10 cellular contexts compared by ENCODE assay signal in the genomic region with DNA sequence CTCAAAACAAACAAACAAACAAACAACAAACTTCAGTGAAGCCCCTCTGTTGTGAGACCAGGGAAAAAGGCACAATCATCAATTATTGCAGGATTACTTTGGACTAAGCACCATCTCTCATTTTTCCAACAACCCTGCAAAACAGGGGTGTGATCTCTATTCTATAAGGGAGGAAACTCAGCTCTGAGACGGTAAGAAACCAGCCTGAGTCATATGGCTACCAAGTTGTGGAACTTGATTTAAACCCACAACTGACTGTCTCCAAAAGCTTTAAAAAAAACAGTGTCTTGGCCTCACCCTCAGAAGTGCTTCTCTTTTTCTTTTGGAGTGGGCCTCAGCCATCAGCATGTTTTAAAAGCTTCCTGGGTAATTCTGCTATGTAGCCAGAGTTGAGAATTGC. TPM values are rescaled to one million over a fixed set of nuclear protein-coding genes. Genes with fewer than 3 reads are reported as not detected.
DNase-seq lines count a peak whose midpoint lies in the region; ATAC-seq lines count a peak whose summit lies in the region.
"Had no signal": no experiment of that assay in that cellular context is flagged by ENCODE, and none has a peak within 500 bp of the region (broad histone marks: within the 10 kb centered on the region; RNA-seq: fewer than 3 reads in every experiment).

No MANE protein-coding gene starts in this region.

- H3K27ac Mint-ChIP-seq in stimulated activated effector memory CD8-positive, alpha-beta T cell treated with anti-CD3 and anti-CD28 coated beads, Interleukin-12 subunit alpha, Interleukin-12 subunit beta, amount 100 ng/mL, for 72 hours = peak overlapping the region; percentile 32

- H3K4me1 Mint-ChIP-seq in stimulated activated effector memory CD8-positive, alpha-beta T cell treated with anti-CD3 and anti-CD28 coated beads, Interleukin-12 subunit alpha, Interleukin-12 subunit beta, amount 100 ng/mL, for 72 hours = peaks cover 67% of the 10 kb centered on the region

- no peaks in the 10 kb centered on the region for H3K9me3 Mint-ChIP-seq in stimulated activated effector memory CD8-positive, alpha-beta T cell treated with anti-CD3 and anti-CD28 coated beads, Interleukin-12 subunit alpha, Interleukin-12 subunit beta, amount 100 ng/mL, for 72 hours

- ATAC-seq in Right ventricle myocardium inferior (peak; percentile 24), HG03342 (IDR thresholded peaks at IDR 0.05; ENCODE audit: unreplicated experiment) (peak; percentile 95)
- peak; percentile 94 for ATAC-seq in stimulated activated effector memory CD8-positive, alpha-beta T cell treated with anti-CD3 and anti-CD28 coated beads, Interleukin-12 subunit alpha, Interleukin-12 subunit beta, amount 100 ng/mL, for 72 hours

- DNase-seq in Right ventricle myocardium inferior (ENCODE audit: missing footprints) = no peak
- no peak for DNase-seq in cardiac septum (ENCODE audit: low spot score)
- DNase-seq in astrocyte of the hippocampus (ENCODE audit: low read depth, low spot score) = peak; percentile 37
- no peak for DNase-seq in stimulated activated effector memory CD8-positive, alpha-beta T cell treated with anti-CD3 and anti-CD28 coated beads, Interleukin-12 subunit alpha, Interleukin-12 subunit beta, amount 100 ng/mL, for 72 hours (ENCODE audit: low spot score in 2 of 2)
- no peak for DNase-seq in NCI-H345 treated with DMSO at 0.1 percent for 48 hours (lab: John Stamatoyannopoulos, UW; ENCODE audit: unreplicated experiment)
- DNase-seq in stimulated activated CD4-positive, alpha-beta T cell treated with anti-CD3 and anti-CD28 coated beads, Interleukin-4, amount 100 ng/mL, for 4 hours = no peak
- DNase-seq in NCI-H2107 (lab: John Stamatoyannopoulos, UW) = no peak
- DNase-seq: DND-41, upper lobe of left lung had no signal

- intact Hi-C loops in Right ventricle myocardium inferior (cut with DNase I) (no loop called here), cardiac septum (cut with DNase I) (no loop called here)

- H3K36me3 Mint-ChIP-seq in stimulated activated effector memory CD8-positive, alpha-beta T cell treated with anti-CD3 and anti-CD28 coated beads, Interleukin-12 subunit alpha, Interleukin-12 subunit beta, amount 100 ng/mL, for 72 hours = peaks cover 87% of the 10 kb centered on the region

- H3K4me3 Mint-ChIP-seq in stimulated activated effector memory CD8-positive, alpha-beta T cell treated with anti-CD3 and anti-CD28 coated beads, Interleukin-12 subunit alpha, Interleukin-12 subunit beta, amount 100 ng/mL, for 72 hours = peak overlapping the region; percentile 17

RNA-seq across cellular contexts. Expression of a gene that starts 49.8 kb away (rescaled TPM):
- 13.0 TPM for total RNA-seq in Right ventricle myocardium inferior
- total RNA-seq in cardiac septum = 12.1 TPM

Comparison
In these comparisons a context has a peak if more than half of its experiments do, and no peak if none do; other contexts are left out.
1. ATAC-seq: peak in every context shown above with its lines; median percentile 95 in HG03342; 94 in stimulated activated effector memory CD8-positive, alpha-beta T cell treated with anti-CD3 and anti-CD28 coated beads, Interleukin-12 subunit alpha, Interleukin-12 subunit beta, amount 100 ng/mL, for 72 hours; 24 in Right ventricle myocardium inferior.